17 cellular contexts compared by ENCODE assay signal in the genomic region with DNA sequence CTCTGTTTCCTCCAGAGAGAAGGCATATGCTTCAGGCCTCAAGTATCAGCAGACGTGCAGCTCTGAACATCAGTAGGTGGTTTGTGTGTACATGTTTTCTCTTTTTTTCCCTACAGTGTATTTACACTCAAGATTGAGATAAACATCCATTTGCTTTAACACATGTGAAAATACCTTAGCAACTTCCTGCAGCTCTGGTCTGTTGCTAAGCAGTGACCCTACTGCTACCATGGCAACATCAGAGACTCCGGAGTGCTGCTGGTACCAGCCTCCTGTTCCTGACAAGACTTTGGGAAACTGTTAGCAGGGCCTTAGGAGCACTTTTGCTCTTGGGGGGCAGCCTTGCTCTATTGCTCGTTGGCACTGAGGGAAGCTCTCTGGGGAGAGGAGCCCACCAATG.
A peak's percentile ranks its signal among the peaks of the same experiment; 100 is the strongest.
DNase-seq lines count a peak whose midpoint lies in the region; ATAC-seq and TF ChIP-seq lines count a peak whose summit lies in the region.
"Had no signal": no experiment of that assay in that cellular context is flagged by ENCODE, and none has a peak within 500 bp of the region (broad histone marks: within the 10 kb centered on the region; RNA-seq: fewer than 3 reads in every experiment).

No MANE protein-coding gene starts in this region.

- no CpG with 5 or more reads among the region's 3 CpGs for WGBS in mesendoderm (ENCODE audit: extremely low coverage, insufficient coverage, low lambda C conversion rate)

- H4K5ac ChIP-seq in mesendoderm (ENCODE audit: low read length): no peak overlapping the region

- H3K36me3 ChIP-seq in BE2C (no peaks in the 10 kb centered on the region), mesendoderm (ENCODE audit: control insufficient read depth, insufficient read depth, low read length) (no peaks in the 10 kb centered on the region)

- H3K9ac ChIP-seq in mesendoderm (ENCODE audit: low read length): no peak overlapping the region
- H3K9ac ChIP-seq: KMS-11 had no signal

- no peak overlapping the region for H4K8ac ChIP-seq in mesendoderm (ENCODE audit: low read depth, low read length)

- H2BK5ac ChIP-seq in mesendoderm (ENCODE audit: low read length): no peak overlapping the region

- H3K4ac ChIP-seq in mesendoderm (ENCODE audit: low read depth, low read length): no peak overlapping the region

- DNase-seq in BE2C: peak; percentile 20
- peak; percentile 17 for DNase-seq in DMS79 treated with DMSO at 0.1 percent for 48 hours (lab: John Stamatoyannopoulos, UW)
- DNase-seq in NCI-H748 treated with DMSO at 0.1 percent for 48 hours (lab: John Stamatoyannopoulos, UW): peak; percentile 15
- DNase-seq in mesendoderm: peak; percentile 40
- DNase-seq in NCI-H187 treated with DMSO at 0.1 percent for 48 hours (lab: John Stamatoyannopoulos, UW): no peak
- DNase-seq in amniotic stem cell (lab: John Stamatoyannopoulos, UW): no peak
- DNase-seq: ACHN; AML-193; CD4-positive, CD25-positive, alpha-beta regulatory T cell; HFFc6; NCI-H1092; NCI-H1694; NCI-H510A; T-cell had no signal

- no peaks in the 10 kb centered on the region for H3K9me3 ChIP-seq in BE2C

- H2AK5ac ChIP-seq in mesendoderm (ENCODE audit: low read length): no peak overlapping the region

- H3K27ac ChIP-seq in mesendoderm (ENCODE audit: low read depth, low read length): no peak overlapping the region
- H3K27ac ChIP-seq: KMS-11 had no signal

- H3K23ac ChIP-seq in mesendoderm (ENCODE audit: low read length): no peak overlapping the region

- H3K56ac ChIP-seq in mesendoderm (ENCODE audit: low read length): no peak overlapping the region

- no peak overlapping the region for H3K4me2 ChIP-seq in mesendoderm (ENCODE audit: low read length)
- H3K4me2 ChIP-seq: KMS-11 had no signal

- H3K27me3 ChIP-seq in BE2C (no peaks in the 10 kb centered on the region; the same call in 1 of the 2 replicates), mesendoderm (ENCODE audit: insufficient read depth, low read length, poor library complexity) (peaks cover 2% of the 10 kb centered on the region)

- H2BK15ac ChIP-seq in mesendoderm (replicated peaks; ENCODE audit: low read depth): no peak overlapping the region

- ATAC-seq in GM19328 (IDR thresholded peaks at IDR 0.05; ENCODE audit: unreplicated experiment): no peak
- ATAC-seq: Panc1, T-cell had no signal

- peaks cover 15% of the 10 kb centered on the region for H3K4me1 ChIP-seq in BE2C
- H3K4me1 ChIP-seq in mesendoderm (ENCODE audit: control insufficient read depth, low read depth, low read length): no peaks in the 10 kb centered on the region

- no peak for TF ChIP-seq CTCF in BE2C (IDR thresholded peaks at IDR 0.05; ENCODE audit: low read depth, low read length)

- no peak overlapping the region for H2BK120ac ChIP-seq in mesendoderm (ENCODE audit: low read depth, low read length)

- H3K79me2 ChIP-seq in mesendoderm (ENCODE audit: control insufficient read depth, insufficient read depth, low read length): no peaks in the 10 kb centered on the region

- H3K4me3 ChIP-seq in BE2C (ENCODE audit: low read depth, low read length): no peak overlapping the region
- no peak overlapping the region for H3K4me3 ChIP-seq in mesendoderm (ENCODE audit: low read length)

- no peak overlapping the region for H3K18ac ChIP-seq in mesendoderm (ENCODE audit: low read length)

- no peaks in the 10 kb centered on the region for H3K79me1 ChIP-seq in mesendoderm (ENCODE audit: low read length)

Comparison
In these comparisons a context has a peak if more than half of its experiments do, and no peak if none do; other contexts are left out.
1. DNase-seq: peak in BE2C (single experiment), DMS79 treated with DMSO at 0.1 percent for 48 hours (single experiment), NCI-H748 treated with DMSO at 0.1 percent for 48 hours (single experiment) and mesendoderm (single experiment); none in NCI-H187 treated with DMSO at 0.1 percent for 48 hours (single experiment) and amniotic stem cell (single experiment).